8 cellular contexts compared by ENCODE assay signal in the genomic region with DNA sequence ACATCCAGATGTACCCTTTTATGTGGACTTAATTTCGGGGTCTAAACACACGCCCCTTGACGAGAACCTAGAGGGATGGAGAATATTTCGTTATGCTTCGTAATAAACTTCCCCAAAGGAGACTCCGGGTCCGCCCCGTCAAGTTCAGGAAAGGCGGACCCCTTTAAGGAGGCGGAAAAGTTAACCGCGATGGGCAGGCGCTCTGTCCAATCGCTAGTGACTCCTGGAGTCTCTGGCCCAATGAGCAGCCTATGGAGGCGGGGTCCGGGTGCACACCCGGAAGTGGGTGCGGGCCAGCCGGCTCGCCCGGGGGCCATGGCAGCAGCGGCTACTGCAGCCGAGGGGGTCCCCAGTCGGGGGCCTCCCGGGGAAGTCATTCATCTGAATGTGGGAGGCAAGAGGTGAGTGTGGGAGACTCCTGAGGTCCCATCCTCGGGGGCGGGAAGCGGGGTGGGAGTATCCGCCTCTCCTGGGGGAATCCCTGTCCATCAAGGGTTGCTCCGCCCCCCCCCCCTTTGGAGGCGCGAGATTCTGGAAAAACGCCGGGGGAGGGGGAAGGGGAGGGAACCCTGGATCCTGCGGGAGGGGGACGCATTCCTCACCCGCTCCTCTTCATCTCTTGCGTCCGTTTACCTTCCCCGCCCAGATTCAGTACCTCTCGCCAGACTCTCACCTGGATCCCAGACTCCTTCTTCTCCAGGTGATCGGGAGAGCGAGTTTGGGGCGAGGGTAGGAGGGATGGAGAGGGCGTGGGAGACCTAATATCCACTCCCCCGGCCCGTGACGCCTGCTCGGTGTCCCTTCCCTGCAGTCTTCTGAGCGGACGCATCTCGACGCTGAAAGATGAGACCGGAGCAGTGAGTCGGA. TPM values are rescaled to one million over a fixed set of nuclear protein-coding genes. Genes with fewer than 3 reads are reported as not detected.
DNase-seq lines count a peak whose midpoint lies in the region; ATAC-seq and TF ChIP-seq lines count a peak whose summit lies in the region.

A gene with protein sequence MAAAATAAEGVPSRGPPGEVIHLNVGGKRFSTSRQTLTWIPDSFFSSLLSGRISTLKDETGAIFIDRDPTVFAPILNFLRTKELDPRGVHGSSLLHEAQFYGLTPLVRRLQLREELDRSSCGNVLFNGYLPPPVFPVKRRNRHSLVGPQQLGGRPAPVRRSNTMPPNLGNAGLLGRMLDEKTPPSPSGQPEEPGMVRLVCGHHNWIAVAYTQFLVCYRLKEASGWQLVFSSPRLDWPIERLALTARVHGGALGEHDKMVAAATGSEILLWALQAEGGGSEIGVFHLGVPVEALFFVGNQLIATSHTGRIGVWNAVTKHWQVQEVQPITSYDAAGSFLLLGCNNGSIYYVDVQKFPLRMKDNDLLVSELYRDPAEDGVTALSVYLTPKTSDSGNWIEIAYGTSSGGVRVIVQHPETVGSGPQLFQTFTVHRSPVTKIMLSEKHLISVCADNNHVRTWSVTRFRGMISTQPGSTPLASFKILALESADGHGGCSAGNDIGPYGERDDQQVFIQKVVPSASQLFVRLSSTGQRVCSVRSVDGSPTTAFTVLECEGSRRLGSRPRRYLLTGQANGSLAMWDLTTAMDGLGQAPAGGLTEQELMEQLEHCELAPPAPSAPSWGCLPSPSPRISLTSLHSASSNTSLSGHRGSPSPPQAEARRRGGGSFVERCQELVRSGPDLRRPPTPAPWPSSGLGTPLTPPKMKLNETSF (plus strand): TSS at position 289 of the 867 bp plus-strand sequence. CDS start 27 bp downstream, at position 316.

- ATAC-seq in HG02571 (IDR thresholded peaks at IDR 0.05; ENCODE audit: unreplicated experiment), result peak; percentile 95
- ATAC-seq in gastroesophageal sphincter, result peak; percentile 100

- peaks cover 0 to 28% (median 3%) of the 10 kb centered on the region in 3 donors for H3K4me1 ChIP-seq in gastroesophageal sphincter

- H3K36me3 ChIP-seq in SK-N-MC (ENCODE audit: insufficient read depth, low read length) (peaks cover 11% of the 10 kb centered on the region; the same call in 1 of the 2 replicates), gastroesophageal sphincter (peaks cover 0 to 22% of the 10 kb centered on the region in 2 donors)

- no peak for TF ChIP-seq EP300 in gastroesophageal sphincter (IDR thresholded peaks at IDR 0.05)

- H3K36me3 Mint-ChIP-seq in activated naive CD4-positive, alpha-beta T cell treated with anti-CD3 and anti-CD28 coated beads, Interleukin-2, amount 10 ng/mL, durations not matched to agents 7 days and 5 days, result peaks cover 24% of the 10 kb centered on the region

- H3K4me3 ChIP-seq in NB4 (ENCODE audit: low read depth, low read length) (peak within 1 kb of the TSS; percentile 65), SK-N-MC (peak within 1 kb of the TSS; percentile 88), gastroesophageal sphincter (peak within 1 kb of the TSS; percentile 75 to 89)

- DNase-seq in GM04503 (ENCODE audit: low read depth), result peak; percentile 65
- peak; percentile 92 for DNase-seq in NB4 (ENCODE audit: low read depth)
- peak; percentile 66 for DNase-seq in SK-N-MC (ENCODE audit: low read depth, low spot score)
- DNase-seq in activated naive CD4-positive, alpha-beta T cell treated with anti-CD3 and anti-CD28 coated beads, Interleukin-2, amount 10 ng/mL, durations not matched to agents 7 days and 5 days, result peak; percentile 95
- DNase-seq in nucleus accumbens (lab: John Stamatoyannopoulos, UW), result peak in 55 of 56 donors; percentile 52 to 94 (median 86)
- peak; percentile 98 for DNase-seq in superior temporal gyrus (ENCODE audit: extremely low spot score)

- no peaks in the 10 kb centered on the region for H3K27me3 ChIP-seq in gastroesophageal sphincter

- no peaks in the 10 kb centered on the region for H3K27me3 Mint-ChIP-seq in activated naive CD4-positive, alpha-beta T cell treated with anti-CD3 and anti-CD28 coated beads, Interleukin-2, amount 10 ng/mL, durations not matched to agents 7 days and 5 days

- H3K27ac ChIP-seq in SK-N-MC, result peak within 1 kb of the TSS; percentile 45
- H3K27ac ChIP-seq in gastroesophageal sphincter, result peak within 1 kb of the TSS; percentile 13 to 86 (median 84)

- H3K4me1 Mint-ChIP-seq in activated naive CD4-positive, alpha-beta T cell treated with anti-CD3 and anti-CD28 coated beads, Interleukin-2, amount 10 ng/mL, durations not matched to agents 7 days and 5 days, result peaks cover 25% of the 10 kb centered on the region

- WGBS in gastroesophageal sphincter (ENCODE audit: low coverage in 1 of 2), 2 donors, result 0% methylated on average over 1 to 6 of the region's 55 CpGs

- CTCF ChIA-PET in activated naive CD4-positive, alpha-beta T cell treated with anti-CD3 and anti-CD28 coated beads, Interleukin-2, amount 10 ng/mL, durations not matched to agents 7 days and 5 days (lab: Charles Lee), result interaction anchor here (2.4 kb wide), 1 partner anchor 22 kb away, joined by 5 read pairs; no protein-coding TSS in a partner anchor

- TF ChIP-seq CTCF in NB4 (IDR thresholded peaks at IDR 0.05; ENCODE audit: low read depth, low read length) (no peak), gastroesophageal sphincter (IDR thresholded peaks at IDR 0.05) (no peak)

- H3K4me3 Mint-ChIP-seq in activated naive CD4-positive, alpha-beta T cell treated with anti-CD3 and anti-CD28 coated beads, Interleukin-2, amount 10 ng/mL, durations not matched to agents 7 days and 5 days, result peak within 1 kb of the TSS; percentile 89

- H3K9me3 ChIP-seq in SK-N-MC (ENCODE audit: low read depth, low read length) (no peaks in the 10 kb centered on the region), gastroesophageal sphincter (no peaks in the 10 kb centered on the region)

- TF ChIP-seq POLR2A in NB4 (IDR thresholded peaks at IDR 0.05; ENCODE audit: extremely low read depth, insufficient read length), result peak; percentile 55
- peak; percentile 18 to 63 for TF ChIP-seq POLR2A in gastroesophageal sphincter (IDR thresholded peaks at IDR 0.05)

- H3K27ac Mint-ChIP-seq in activated naive CD4-positive, alpha-beta T cell treated with anti-CD3 and anti-CD28 coated beads, Interleukin-2, amount 10 ng/mL, durations not matched to agents 7 days and 5 days, result peak within 1 kb of the TSS; percentile 83

- H3K9ac ChIP-seq in SK-N-MC (ENCODE audit: insufficient read length), result peak within 1 kb of the TSS; percentile 80

- H3K9me3 Mint-ChIP-seq in activated naive CD4-positive, alpha-beta T cell treated with anti-CD3 and anti-CD28 coated beads, Interleukin-2, amount 10 ng/mL, durations not matched to agents 7 days and 5 days, result no peaks in the 10 kb centered on the region

RNA-seq across cellular contexts. Expression of the gene that starts here (rescaled TPM):
- 10 to 100 TPM; 30.3 to 50.1 (median 37.7) TPM for total RNA-seq in gastroesophageal sphincter

Comparison
In these comparisons a context has a peak if more than half of its experiments do, and no peak if none do; other contexts are left out.
1. Peak in every context shown above with its lines: DNase-seq, ATAC-seq, H3K4me3 ChIP-seq and H3K27ac ChIP-seq.